In genomic region chr6:158002951-158003853, GRCh38 we compare ENCODE assay signal across 8 cellular contexts. TPM values are rescaled to one million over a fixed set of nuclear protein-coding genes. Genes with fewer than 3 reads are reported as not detected.
DNase-seq lines count a peak whose midpoint lies in the region; ATAC-seq and TF ChIP-seq lines count a peak whose summit lies in the region.

No MANE protein-coding gene starts in this region.

- H3K4me1 Mint-ChIP-seq in activated CD4-positive, alpha-beta T cell treated with anti-CD3 and anti-CD28 coated beads for 36 hours, result peaks cover 58% of the 10 kb centered on the region
- peaks cover 37% of the 10 kb centered on the region for H3K4me1 Mint-ChIP-seq in activated naive CD8-positive, alpha-beta T cell treated with anti-CD3 and anti-CD28 coated beads, Interleukin-2, amount 10 ng/mL, durations not matched to agents 7 days and 5 days

- no peaks in the 10 kb centered on the region for H3K36me3 ChIP-seq in left ventricle myocardium inferior
- no peaks in the 10 kb centered on the region for H3K36me3 ChIP-seq in skeletal muscle satellite cell (ENCODE audit: insufficient read depth, low read length)
- H3K36me3 ChIP-seq in WERI-Rb-1, result no peaks in the 10 kb centered on the region
- no peaks in the 10 kb centered on the region for H3K36me3 ChIP-seq in OCI-LY7 (ENCODE audit: insufficient read depth, low read length)

- no peaks in the 10 kb centered on the region for H3K9me3 Mint-ChIP-seq in activated CD4-positive, alpha-beta T cell treated with anti-CD3 and anti-CD28 coated beads for 36 hours (ENCODE audit: low read depth)
- H3K9me3 Mint-ChIP-seq in activated naive CD8-positive, alpha-beta T cell treated with anti-CD3 and anti-CD28 coated beads, Interleukin-2, amount 10 ng/mL, durations not matched to agents 7 days and 5 days, result no peaks in the 10 kb centered on the region

- peak; percentile 83 for ATAC-seq in activated CD4-positive, alpha-beta T cell treated with anti-CD3 and anti-CD28 coated beads for 36 hours
- ATAC-seq in activated naive CD8-positive, alpha-beta T cell treated with anti-CD3 and anti-CD28 coated beads, Interleukin-2, amount 10 ng/mL, durations not matched to agents 7 days and 5 days (ENCODE audit: low read depth), result peak; percentile 54

- no peaks in the 10 kb centered on the region for H3K79me2 ChIP-seq in OCI-LY7 (ENCODE audit: insufficient read depth, low read depth, low read length)

- no TSS peak for BruUV-seq in OCI-LY7 (replicated peaks; lab: Mats Ljungman, UMichigan)

- H3K4me3 ChIP-seq in left ventricle myocardium inferior, result peak overlapping the region; percentile 11
- peak overlapping the region; percentile 12 for H3K4me3 ChIP-seq in skeletal muscle satellite cell (ENCODE audit: low read length)
- no peak overlapping the region for H3K4me3 ChIP-seq in WERI-Rb-1 (ENCODE audit: low read depth, low read length)
- no peak overlapping the region for H3K4me3 ChIP-seq in OCI-LY7 (ENCODE audit: low read depth, low read length, poor library complexity, severe bottlenecking)

- H2AFZ ChIP-seq in OCI-LY7 (ENCODE audit: low read length), result no peak overlapping the region

- peak overlapping the region; percentile 17 for H3K27ac Mint-ChIP-seq in activated CD4-positive, alpha-beta T cell treated with anti-CD3 and anti-CD28 coated beads for 36 hours
- H3K27ac Mint-ChIP-seq in activated naive CD8-positive, alpha-beta T cell treated with anti-CD3 and anti-CD28 coated beads, Interleukin-2, amount 10 ng/mL, durations not matched to agents 7 days and 5 days, result peak overlapping the region; percentile 24

- no peaks in the 10 kb centered on the region for H4K20me1 ChIP-seq in OCI-LY7 (ENCODE audit: insufficient read depth, low read length)

- H3K4me3 Mint-ChIP-seq in activated CD4-positive, alpha-beta T cell treated with anti-CD3 and anti-CD28 coated beads for 36 hours, result no peak overlapping the region
- no peak overlapping the region for H3K4me3 Mint-ChIP-seq in activated naive CD8-positive, alpha-beta T cell treated with anti-CD3 and anti-CD28 coated beads, Interleukin-2, amount 10 ng/mL, durations not matched to agents 7 days and 5 days

- H3K4me1 ChIP-seq in left ventricle myocardium inferior (peaks cover 69% of the 10 kb centered on the region), skeletal muscle satellite cell (ENCODE audit: control insufficient read depth, insufficient read depth, low read length) (peaks cover 32% of the 10 kb centered on the region), OCI-LY7 (ENCODE audit: insufficient read depth, low read length, poor library complexity, severe bottlenecking) (no peaks in the 10 kb centered on the region)

- TF ChIP-seq CTCF in left ventricle myocardium inferior (IDR thresholded peaks at IDR 0.05; ENCODE audit: borderline replicate concordance), result no peak
- TF ChIP-seq CTCF in WERI-Rb-1 (IDR thresholded peaks at IDR 0.05; ENCODE audit: low read depth, low read length), result no peak
- TF ChIP-seq CTCF in OCI-LY7 (conservative IDR thresholded peaks at IDR 0.05; ENCODE audit: low read length), result no peak

- peak; percentile 74 for DNase-seq in activated CD4-positive, alpha-beta T cell treated with anti-CD3 and anti-CD28 coated beads for 36 hours
- DNase-seq in activated CD4-positive, alpha-beta T cell treated with anti-CD3 and anti-CD28 coated beads for 1 hour, result no peak
- DNase-seq in activated naive CD8-positive, alpha-beta T cell treated with anti-CD3 and anti-CD28 coated beads, Interleukin-2, amount 10 ng/mL, durations not matched to agents 7 days and 5 days, result no peak
- DNase-seq in left ventricle myocardium inferior (peak; percentile 60), WERI-Rb-1 (no peak), OCI-LY7 (ENCODE audit: low spot score) (no peak)
- DNase-seq in effector CD4-positive, alpha-beta T cell, result no peak

- H3K9ac ChIP-seq in skeletal muscle satellite cell (ENCODE audit: low read depth, low read length), result peak overlapping the region; percentile 72

- CTCF ChIA-PET in activated CD4-positive, alpha-beta T cell treated with anti-CD3 and anti-CD28 coated beads for 36 hours (lab: Charles Lee), result interaction anchor here (0.6 to 2.1 kb wide), 5 partner anchors 9 to 717 kb away, joined by 3 to 13 read pairs (median 4); no protein-coding TSS in a partner anchor
- CTCF ChIA-PET in OCI-LY7 (lab: Charles Lee; ENCODE audit: unreplicated experiment), result no interaction called here

- no peaks in the 10 kb centered on the region for H3K27me3 ChIP-seq in left ventricle myocardium inferior (ENCODE audit: low read depth)
- no peaks in the 10 kb centered on the region for H3K27me3 ChIP-seq in skeletal muscle satellite cell (ENCODE audit: control insufficient read depth, insufficient read depth, low read length)
- no peaks in the 10 kb centered on the region for H3K27me3 ChIP-seq in WERI-Rb-1 (ENCODE audit: insufficient read depth, low read depth, severe bottlenecking)

- H3K27ac ChIP-seq in left ventricle myocardium inferior (replicated peaks) (peak overlapping the region; percentile 89), WERI-Rb-1 (no peak overlapping the region), OCI-LY7 (ENCODE audit: low read depth, low read length, poor library complexity, severe bottlenecking) (no peak overlapping the region)

- POLR2A ChIA-PET in activated CD4-positive, alpha-beta T cell treated with anti-CD3 and anti-CD28 coated beads for 36 hours (lab: Charles Lee), result interaction anchor here (0.7 kb wide), 1 partner anchor 23 kb away, joined by 3 read pairs; no protein-coding TSS in a partner anchor
- POLR2A ChIA-PET in activated naive CD8-positive, alpha-beta T cell treated with anti-CD3 and anti-CD28 coated beads, Interleukin-2, amount 10 ng/mL, durations not matched to agents 7 days and 5 days (lab: Charles Lee), result interaction anchor here (1.2 kb wide), 1 partner anchor 13 kb away, joined by 3 read pairs; no protein-coding TSS in a partner anchor
- POLR2A ChIA-PET in OCI-LY7 (lab: Charles Lee), result no interaction called here

- no peaks in the 10 kb centered on the region for H3K9me3 ChIP-seq in left ventricle myocardium inferior (replicated peaks)
- H3K9me3 ChIP-seq in skeletal muscle satellite cell (replicated peaks; ENCODE audit: low read length), result no peaks in the 10 kb centered on the region
- no peaks in the 10 kb centered on the region for H3K9me3 ChIP-seq in WERI-Rb-1 (ENCODE audit: severe bottlenecking)
- H3K9me3 ChIP-seq in OCI-LY7 (ENCODE audit: low read length), result no peaks in the 10 kb centered on the region

- intact Hi-C loops in activated CD4-positive, alpha-beta T cell treated with anti-CD3 and anti-CD28 coated beads for 36 hours (cut with DNase I, micrococcal nuclease), result no loop called here
- intact Hi-C loops in left ventricle myocardium inferior (cut with micrococcal nuclease), result no loop called here
- intact Hi-C loops in OCI-LY7 (cut with micrococcal nuclease; ENCODE audit: unreplicated experiment), result no loop called here

- H3K27me3 Mint-ChIP-seq in activated CD4-positive, alpha-beta T cell treated with anti-CD3 and anti-CD28 coated beads for 36 hours, result no peaks in the 10 kb centered on the region
- H3K27me3 Mint-ChIP-seq in activated naive CD8-positive, alpha-beta T cell treated with anti-CD3 and anti-CD28 coated beads, Interleukin-2, amount 10 ng/mL, durations not matched to agents 7 days and 5 days, result no peaks in the 10 kb centered on the region

- peaks cover 21% of the 10 kb centered on the region for H3K36me3 Mint-ChIP-seq in activated CD4-positive, alpha-beta T cell treated with anti-CD3 and anti-CD28 coated beads for 36 hours (ENCODE audit: low read depth)
- H3K36me3 Mint-ChIP-seq in activated naive CD8-positive, alpha-beta T cell treated with anti-CD3 and anti-CD28 coated beads, Interleukin-2, amount 10 ng/mL, durations not matched to agents 7 days and 5 days, result peaks cover 22% of the 10 kb centered on the region

- H3K9me2 ChIP-seq in OCI-LY7 (ENCODE audit: insufficient read depth, low read length), result no peaks in the 10 kb centered on the region

- H3K4me2 ChIP-seq in skeletal muscle satellite cell (ENCODE audit: low read length), result peak overlapping the region; percentile 66
- no peak overlapping the region for H3K4me2 ChIP-seq in OCI-LY7 (ENCODE audit: low read length)

RNA-seq across cellular contexts. Expression of gene SYNJ2, which starts 21.5 kb away (rescaled TPM):
- total RNA-seq in activated CD4-positive, alpha-beta T cell treated with anti-CD3 and anti-CD28 coated beads for 36 hours, result 10 to 100 TPM; 28.6 to 30.1 TPM
- 10 to 100 TPM; 26.2 to 32.1 TPM for total RNA-seq in activated naive CD8-positive, alpha-beta T cell treated with anti-CD3 and anti-CD28 coated beads, Interleukin-2, amount 10 ng/mL, durations not matched to agents 7 days and 5 days
- 12.3 TPM for total RNA-seq in left ventricle myocardium inferior
- total RNA-seq in skeletal muscle satellite cell (2012; rRNA removed), result 23.6 and 32.5 TPM in 2 replicates
- total RNA-seq in OCI-LY7 (2014; rRNA removed; shearing (Covaris generic)), result not detected in 2 replicates
- 0.09 and 0.21 TPM in 2 replicates for total RNA-seq in OCI-LY7 (2022)

Comparison
In these comparisons a context has a peak if more than half of its experiments do, and no peak if none do; other contexts are left out.
1. DNase-seq: peak in activated CD4-positive, alpha-beta T cell treated with anti-CD3 and anti-CD28 coated beads for 36 hours (single experiment) and left ventricle myocardium inferior (single experiment); none in activated CD4-positive, alpha-beta T cell treated with anti-CD3 and anti-CD28 coated beads for 1 hour (single experiment), activated naive CD8-positive, alpha-beta T cell treated with anti-CD3 and anti-CD28 coated beads, Interleukin-2, amount 10 ng/mL, durations not matched to agents 7 days and 5 days (single experiment), WERI-Rb-1 (single experiment), OCI-LY7 (single experiment) and effector CD4-positive, alpha-beta T cell (single experiment).
2. H3K4me3 ChIP-seq: peak in left ventricle myocardium inferior (single experiment) and skeletal muscle satellite cell (single experiment); none in WERI-Rb-1 (single experiment) and OCI-LY7 (single experiment).
3. RNA of gene SYNJ2, which starts 21.5 kb away (total RNA-seq): 26.2 to 32.1 TPM in activated naive CD8-positive, alpha-beta T cell treated with anti-CD3 and anti-CD28 coated beads, Interleukin-2, amount 10 ng/mL, durations not matched to agents 7 days and 5 days, 28.6 to 30.1 TPM in activated CD4-positive, alpha-beta T cell treated with anti-CD3 and anti-CD28 coated beads for 36 hours and 12.3 TPM in left ventricle myocardium inferior (single experiment); 0.09 to 0.21 TPM in OCI-LY7; every median in the first group is over 10 times any median in the second.